Comparison of ENCODE assay signal across 1 cellular context in the genomic region with DNA sequence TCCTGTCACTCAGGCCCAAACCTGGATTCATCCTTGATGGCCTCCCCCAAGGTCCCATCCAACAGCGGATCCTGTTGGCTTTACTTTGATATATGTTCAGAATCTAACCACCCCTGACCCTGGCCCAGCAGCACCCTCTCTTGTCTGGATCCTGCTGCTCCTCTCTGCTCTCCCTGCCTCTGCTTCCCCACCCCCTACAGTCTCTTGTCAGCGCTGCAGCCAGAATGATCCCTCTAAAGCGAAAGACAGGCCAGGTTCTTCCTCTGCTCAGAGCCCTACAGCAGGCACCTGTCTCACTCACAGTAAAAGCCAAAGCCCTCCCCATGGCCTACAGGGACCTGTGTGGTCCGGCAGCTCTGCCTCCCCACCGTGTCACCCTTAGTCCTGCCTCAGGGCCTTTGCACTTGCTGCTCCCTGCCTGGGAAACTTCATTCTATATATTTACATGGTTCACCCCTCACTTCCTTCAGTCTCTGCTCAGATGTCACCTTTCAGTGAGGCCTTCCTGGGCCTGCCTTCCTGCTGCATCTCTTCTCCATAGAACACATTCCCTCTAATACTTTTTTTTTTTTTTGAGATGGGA.
TF ChIP-seq lines count a peak whose summit lies in the region.

No MANE protein-coding gene starts in this region.

TF ChIP-seq in GM23338, 12 proteins besides CTCF, POLR2A, EP300 and RAD21:
- TF ChIP-seq ZNF331 (CRISPR knock-in tag; IDR thresholded peaks at IDR 0.05; ENCODE audit: low read depth) = no peak
- no peak for TF ChIP-seq EZH2 (IDR thresholded peaks at IDR 0.05; ENCODE audit: low read depth, unreplicated experiment)
- TF ChIP-seq NANOG (IDR thresholded peaks at IDR 0.05; ENCODE audit: borderline replicate concordance) = no peak
- TF ChIP-seq, protein P1, sequence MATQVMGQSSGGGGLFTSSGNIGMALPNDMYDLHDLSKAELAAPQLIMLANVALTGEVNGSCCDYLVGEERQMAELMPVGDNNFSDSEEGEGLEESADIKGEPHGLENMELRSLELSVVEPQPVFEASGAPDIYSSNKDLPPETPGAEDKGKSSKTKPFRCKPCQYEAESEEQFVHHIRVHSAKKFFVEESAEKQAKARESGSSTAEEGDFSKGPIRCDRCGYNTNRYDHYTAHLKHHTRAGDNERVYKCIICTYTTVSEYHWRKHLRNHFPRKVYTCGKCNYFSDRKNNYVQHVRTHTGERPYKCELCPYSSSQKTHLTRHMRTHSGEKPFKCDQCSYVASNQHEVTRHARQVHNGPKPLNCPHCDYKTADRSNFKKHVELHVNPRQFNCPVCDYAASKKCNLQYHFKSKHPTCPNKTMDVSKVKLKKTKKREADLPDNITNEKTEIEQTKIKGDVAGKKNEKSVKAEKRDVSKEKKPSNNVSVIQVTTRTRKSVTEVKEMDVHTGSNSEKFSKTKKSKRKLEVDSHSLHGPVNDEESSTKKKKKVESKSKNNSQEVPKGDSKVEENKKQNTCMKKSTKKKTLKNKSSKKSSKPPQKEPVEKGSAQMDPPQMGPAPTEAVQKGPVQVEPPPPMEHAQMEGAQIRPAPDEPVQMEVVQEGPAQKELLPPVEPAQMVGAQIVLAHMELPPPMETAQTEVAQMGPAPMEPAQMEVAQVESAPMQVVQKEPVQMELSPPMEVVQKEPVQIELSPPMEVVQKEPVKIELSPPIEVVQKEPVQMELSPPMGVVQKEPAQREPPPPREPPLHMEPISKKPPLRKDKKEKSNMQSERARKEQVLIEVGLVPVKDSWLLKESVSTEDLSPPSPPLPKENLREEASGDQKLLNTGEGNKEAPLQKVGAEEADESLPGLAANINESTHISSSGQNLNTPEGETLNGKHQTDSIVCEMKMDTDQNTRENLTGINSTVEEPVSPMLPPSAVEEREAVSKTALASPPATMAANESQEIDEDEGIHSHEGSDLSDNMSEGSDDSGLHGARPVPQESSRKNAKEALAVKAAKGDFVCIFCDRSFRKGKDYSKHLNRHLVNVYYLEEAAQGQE (IDR thresholded peaks at IDR 0.05; ENCODE audit: unreplicated experiment) = no peak
- TF ChIP-seq ZNF114 (CRISPR knock-in tag; IDR thresholded peaks at IDR 0.05) = no peak
- no peak for TF ChIP-seq STAT1 (IDR thresholded peaks at IDR 0.05; ENCODE audit: unreplicated experiment)
- TF ChIP-seq JUNB (IDR thresholded peaks at IDR 0.05; ENCODE audit: unreplicated experiment) = no peak
- TF ChIP-seq CREB1 (CRISPR knock-in tag; IDR thresholded peaks at IDR 0.05; ENCODE audit: low read depth) = no peak
- TF ChIP-seq, protein P2, sequence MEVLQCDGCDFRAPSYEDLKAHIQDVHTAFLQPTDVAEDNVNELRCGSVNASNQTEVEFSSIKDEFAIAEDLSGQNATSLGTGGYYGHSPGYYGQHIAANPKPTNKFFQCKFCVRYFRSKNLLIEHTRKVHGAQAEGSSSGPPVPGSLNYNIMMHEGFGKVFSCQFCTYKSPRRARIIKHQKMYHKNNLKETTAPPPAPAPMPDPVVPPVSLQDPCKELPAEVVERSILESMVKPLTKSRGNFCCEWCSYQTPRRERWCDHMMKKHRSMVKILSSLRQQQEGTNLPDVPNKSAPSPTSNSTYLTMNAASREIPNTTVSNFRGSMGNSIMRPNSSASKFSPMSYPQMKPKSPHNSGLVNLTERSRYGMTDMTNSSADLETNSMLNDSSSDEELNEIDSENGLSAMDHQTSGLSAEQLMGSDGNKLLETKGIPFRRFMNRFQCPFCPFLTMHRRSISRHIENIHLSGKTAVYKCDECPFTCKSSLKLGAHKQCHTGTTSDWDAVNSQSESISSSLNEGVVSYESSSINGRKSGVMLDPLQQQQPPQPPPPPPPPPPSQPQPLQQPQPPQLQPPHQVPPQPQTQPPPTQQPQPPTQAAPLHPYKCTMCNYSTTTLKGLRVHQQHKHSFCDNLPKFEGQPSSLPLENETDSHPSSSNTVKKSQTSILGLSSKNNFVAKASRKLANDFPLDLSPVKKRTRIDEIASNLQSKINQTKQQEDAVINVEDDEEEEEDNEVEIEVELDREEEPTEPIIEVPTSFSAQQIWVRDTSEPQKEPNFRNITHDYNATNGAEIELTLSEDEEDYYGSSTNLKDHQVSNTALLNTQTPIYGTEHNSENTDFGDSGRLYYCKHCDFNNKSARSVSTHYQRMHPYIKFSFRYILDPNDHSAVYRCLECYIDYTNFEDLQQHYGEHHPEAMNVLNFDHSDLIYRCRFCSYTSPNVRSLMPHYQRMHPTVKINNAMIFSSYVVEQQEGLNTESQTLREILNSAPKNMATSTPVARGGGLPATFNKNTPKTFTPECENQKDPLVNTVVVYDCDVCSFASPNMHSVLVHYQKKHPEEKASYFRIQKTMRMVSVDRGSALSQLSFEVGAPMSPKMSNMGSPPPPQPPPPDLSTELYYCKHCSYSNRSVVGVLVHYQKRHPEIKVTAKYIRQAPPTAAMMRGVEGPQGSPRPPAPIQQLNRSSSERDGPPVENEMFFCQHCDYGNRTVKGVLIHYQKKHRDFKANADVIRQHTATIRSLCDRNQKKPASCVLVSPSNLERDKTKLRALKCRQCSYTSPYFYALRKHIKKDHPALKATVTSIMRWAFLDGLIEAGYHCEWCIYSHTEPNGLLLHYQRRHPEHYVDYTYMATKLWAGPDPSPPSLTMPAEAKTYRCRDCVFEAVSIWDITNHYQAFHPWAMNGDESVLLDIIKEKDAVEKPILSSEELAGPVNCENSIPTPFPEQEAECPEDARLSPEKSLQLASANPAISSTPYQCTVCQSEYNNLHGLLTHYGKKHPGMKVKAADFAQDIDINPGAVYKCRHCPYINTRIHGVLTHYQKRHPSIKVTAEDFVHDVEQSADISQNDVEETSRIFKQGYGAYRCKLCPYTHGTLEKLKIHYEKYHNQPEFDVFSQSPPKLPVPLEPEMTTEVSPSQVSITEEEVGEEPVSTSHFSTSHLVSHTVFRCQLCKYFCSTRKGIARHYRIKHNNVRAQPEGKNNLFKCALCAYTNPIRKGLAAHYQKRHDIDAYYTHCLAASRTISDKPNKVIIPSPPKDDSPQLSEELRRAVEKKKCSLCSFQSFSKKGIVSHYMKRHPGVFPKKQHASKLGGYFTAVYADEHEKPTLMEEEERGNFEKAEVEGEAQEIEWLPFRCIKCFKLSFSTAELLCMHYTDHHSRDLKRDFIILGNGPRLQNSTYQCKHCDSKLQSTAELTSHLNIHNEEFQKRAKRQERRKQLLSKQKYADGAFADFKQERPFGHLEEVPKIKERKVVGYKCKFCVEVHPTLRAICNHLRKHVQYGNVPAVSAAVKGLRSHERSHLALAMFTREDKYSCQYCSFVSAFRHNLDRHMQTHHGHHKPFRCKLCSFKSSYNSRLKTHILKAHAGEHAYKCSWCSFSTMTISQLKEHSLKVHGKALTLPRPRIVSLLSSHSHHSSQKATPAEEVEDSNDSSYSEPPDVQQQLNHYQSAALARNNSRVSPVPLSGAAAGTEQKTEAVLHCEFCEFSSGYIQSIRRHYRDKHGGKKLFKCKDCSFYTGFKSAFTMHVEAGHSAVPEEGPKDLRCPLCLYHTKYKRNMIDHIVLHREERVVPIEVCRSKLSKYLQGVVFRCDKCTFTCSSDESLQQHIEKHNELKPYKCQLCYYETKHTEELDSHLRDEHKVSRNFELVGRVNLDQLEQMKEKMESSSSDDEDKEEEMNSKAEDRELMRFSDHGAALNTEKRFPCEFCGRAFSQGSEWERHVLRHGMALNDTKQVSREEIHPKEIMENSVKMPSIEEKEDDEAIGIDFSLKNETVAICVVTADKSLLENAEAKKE (CRISPR knock-in tag; IDR thresholded peaks at IDR 0.05) = no peak
- TF ChIP-seq POLR2AphosphoS5 (IDR thresholded peaks at IDR 0.05; ENCODE audit: low read depth) = no peak
